ENCODE assay signal across 8 cellular contexts in the genomic region with DNA sequence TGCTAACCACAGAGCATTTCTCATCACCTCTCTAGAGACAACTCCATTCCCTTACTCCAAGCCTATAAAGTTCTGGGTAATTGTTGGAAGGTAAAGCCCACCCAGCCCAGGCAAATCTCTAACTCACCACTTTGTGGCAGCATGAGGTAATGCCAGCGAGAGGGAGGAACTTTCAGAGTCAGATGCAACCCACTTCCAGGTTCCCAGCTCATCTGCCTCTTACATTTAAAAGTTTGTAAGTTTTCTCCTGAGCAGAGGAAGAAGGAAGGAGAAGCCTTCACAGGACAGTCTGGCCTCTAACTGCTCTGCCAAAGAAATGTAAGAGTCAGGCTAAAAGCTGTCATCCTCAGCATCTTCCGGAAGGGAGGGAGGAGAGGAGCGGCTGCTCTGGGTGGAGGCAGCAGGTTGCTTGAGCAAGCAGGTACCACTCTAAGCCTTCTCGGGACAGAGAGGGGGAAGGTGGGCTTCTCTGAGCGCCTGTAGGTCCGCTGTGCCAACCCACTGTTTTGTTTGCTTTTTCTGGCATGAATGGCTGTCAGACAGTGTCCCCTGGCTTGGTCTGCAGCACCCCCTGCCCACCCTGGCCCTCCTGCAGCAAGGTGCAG. TPM values are rescaled to one million over a fixed set of nuclear protein-coding genes. Genes with fewer than 3 reads are reported as not detected.
DNase-seq lines count a peak whose midpoint lies in the region; ATAC-seq and TF ChIP-seq lines count a peak whose summit lies in the region.

No MANE protein-coding gene starts in this region.

- TF ChIP-seq CTCF in GM12865 (IDR thresholded peaks at IDR 0.05; ENCODE audit: insufficient read depth, low read depth, low read length, missing control alignments), result no peak

- no peaks in the 10 kb centered on the region for H3K9me3 Mint-ChIP-seq in activated naive CD8-positive, alpha-beta T cell treated with anti-CD3 and anti-CD28 coated beads, Interleukin-2, amount 10 ng/mL, durations not matched to agents 7 days and 5 days

- peaks cover 12% of the 10 kb centered on the region for H3K4me1 ChIP-seq in iPS-18a (ENCODE audit: control insufficient read depth, low read depth, low read length)

- H3K4me3 ChIP-seq in GM12865 (ENCODE audit: low read depth, low read length) (peak overlapping the region; percentile 69), iPS-18a (ENCODE audit: low read length) (peak overlapping the region; percentile 58)

- no peaks in the 10 kb centered on the region for H3K27me3 Mint-ChIP-seq in activated naive CD8-positive, alpha-beta T cell treated with anti-CD3 and anti-CD28 coated beads, Interleukin-2, amount 10 ng/mL, durations not matched to agents 7 days and 5 days

- DNase-seq in GM12865 (ENCODE audit: low read depth) (peak; percentile 35), NAMALWA (ENCODE audit: low spot score) (peak; percentile 63), DMS79 (lab: John Stamatoyannopoulos, UW) (no peak), NCI-H446 treated with DMSO at 0.1 percent for 48 hours (lab: John Stamatoyannopoulos, UW) (no peak)
- DNase-seq in activated naive CD8-positive, alpha-beta T cell treated with anti-CD3 and anti-CD28 coated beads, Interleukin-2, amount 10 ng/mL, durations not matched to agents 7 days and 5 days, result no peak
- peak; percentile 13 to 21 for DNase-seq in stimulated activated CD4-positive, alpha-beta T cell treated with anti-CD3 and anti-CD28 coated beads, Interleukin-2, amount 100 ng/mL, for 48 hours

- H3K9me3 ChIP-seq in iPS-18a (ENCODE audit: control insufficient read depth, low read depth, low read length), result no peaks in the 10 kb centered on the region

- no peaks in the 10 kb centered on the region for H3K36me3 ChIP-seq in iPS-18a (ENCODE audit: control insufficient read depth, low read depth, low read length)

- ATAC-seq in activated naive CD8-positive, alpha-beta T cell treated with anti-CD3 and anti-CD28 coated beads, Interleukin-2, amount 10 ng/mL, durations not matched to agents 7 days and 5 days (ENCODE audit: low read depth), result no peak
- ATAC-seq in GM21529 (IDR thresholded peaks at IDR 0.05; ENCODE audit: unreplicated experiment), result no peak

- no peak overlapping the region for H3K9ac ChIP-seq in iPS-18a (ENCODE audit: low read length)

- peak overlapping the region; percentile 88 for H3K27ac Mint-ChIP-seq in activated naive CD8-positive, alpha-beta T cell treated with anti-CD3 and anti-CD28 coated beads, Interleukin-2, amount 10 ng/mL, durations not matched to agents 7 days and 5 days

- H3K36me3 Mint-ChIP-seq in activated naive CD8-positive, alpha-beta T cell treated with anti-CD3 and anti-CD28 coated beads, Interleukin-2, amount 10 ng/mL, durations not matched to agents 7 days and 5 days, result peaks cover 11% of the 10 kb centered on the region

- peaks cover 50% of the 10 kb centered on the region for H3K4me1 Mint-ChIP-seq in activated naive CD8-positive, alpha-beta T cell treated with anti-CD3 and anti-CD28 coated beads, Interleukin-2, amount 10 ng/mL, durations not matched to agents 7 days and 5 days

- H3K27me3 ChIP-seq in iPS-18a (ENCODE audit: control insufficient read depth, insufficient read depth, low read length), result no peaks in the 10 kb centered on the region

- peak overlapping the region; percentile 84 for H3K4me3 Mint-ChIP-seq in activated naive CD8-positive, alpha-beta T cell treated with anti-CD3 and anti-CD28 coated beads, Interleukin-2, amount 10 ng/mL, durations not matched to agents 7 days and 5 days

- H3K27ac ChIP-seq in iPS-18a (ENCODE audit: low read length), result no peak overlapping the region

- POLR2A ChIA-PET in activated naive CD8-positive, alpha-beta T cell treated with anti-CD3 and anti-CD28 coated beads, Interleukin-2, amount 10 ng/mL, durations not matched to agents 7 days and 5 days (lab: Charles Lee), result interaction anchor here (0.6 to 2.6 kb wide), 8 partner anchors 11 to 1135 kb away, joined by 3 to 11 read pairs (median 6); a partner anchor contains a TSS

RNA-seq across cellular contexts. Expression of a gene that starts 1.0 kb away (rescaled TPM):
- 10 to 100 TPM; 21.5 to 21.8 TPM for total RNA-seq in activated naive CD8-positive, alpha-beta T cell treated with anti-CD3 and anti-CD28 coated beads, Interleukin-2, amount 10 ng/mL, durations not matched to agents 7 days and 5 days

RNA-seq across cellular contexts. Expression of a gene that starts 1.7 kb away (rescaled TPM):
- 10 to 100 TPM; 47.4 to 53.9 TPM for total RNA-seq in activated naive CD8-positive, alpha-beta T cell treated with anti-CD3 and anti-CD28 coated beads, Interleukin-2, amount 10 ng/mL, durations not matched to agents 7 days and 5 days

RNA-seq across cellular contexts. Expression of a gene that starts 26.1 kb away (rescaled TPM):
- under 1 TPM; 0.61 to 0.62 TPM for total RNA-seq in activated naive CD8-positive, alpha-beta T cell treated with anti-CD3 and anti-CD28 coated beads, Interleukin-2, amount 10 ng/mL, durations not matched to agents 7 days and 5 days

RNA-seq across cellular contexts. Expression of a gene that starts 28.5 kb away (rescaled TPM):
- not detected for total RNA-seq in activated naive CD8-positive, alpha-beta T cell treated with anti-CD3 and anti-CD28 coated beads, Interleukin-2, amount 10 ng/mL, durations not matched to agents 7 days and 5 days

Comparison
In these comparisons a context has a peak if more than half of its experiments do, and no peak if none do; other contexts are left out.
1. DNase-seq: peak in GM12865 (single experiment), NAMALWA (single experiment) and stimulated activated CD4-positive, alpha-beta T cell treated with anti-CD3 and anti-CD28 coated beads, Interleukin-2, amount 100 ng/mL, for 48 hours (2 of 2); none in activated naive CD8-positive, alpha-beta T cell treated with anti-CD3 and anti-CD28 coated beads, Interleukin-2, amount 10 ng/mL, durations not matched to agents 7 days and 5 days (single experiment), DMS79 (single experiment) and NCI-H446 treated with DMSO at 0.1 percent for 48 hours (single experiment).